ENCODE assay signal across 14 cellular contexts in the genomic region with DNA sequence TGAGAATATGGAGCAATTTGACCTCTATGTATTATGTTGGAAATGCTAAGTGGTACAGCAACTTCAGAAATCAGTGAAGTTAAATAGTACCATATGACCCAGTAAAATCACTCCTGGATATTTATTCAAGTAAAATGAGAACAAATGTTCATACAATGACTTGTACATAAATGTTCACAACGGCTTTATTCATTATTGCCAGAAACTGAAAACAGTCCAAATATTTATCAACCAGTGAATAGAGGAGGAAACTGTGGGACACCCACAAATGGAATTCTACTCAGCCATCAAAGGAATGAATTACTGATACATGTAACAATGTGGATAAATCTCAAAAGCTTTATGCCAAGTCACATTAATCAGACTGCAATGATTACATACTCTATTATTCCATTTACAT.
"Had no signal": no experiment of that assay in that cellular context is flagged by ENCODE, and none has a peak within 500 bp of the region (broad histone marks: within the 10 kb centered on the region; RNA-seq: fewer than 3 reads in every experiment).

No MANE protein-coding gene starts in this region.

- H3K4me2 ChIP-seq: smooth muscle cell had no signal

- H3K9me3 ChIP-seq: body of pancreas, tibial nerve, vagina had no signal

- H3K27me3 ChIP-seq: body of pancreas, dorsolateral prefrontal cortex, esophagus muscularis mucosa, tibial nerve, vagina had no signal

- DNase-seq: activated CD4-positive, alpha-beta T cell treated with anti-CD3 and anti-CD28 coated beads, Interleukin-2, amount 10 ng/mL, durations not matched to agents 7 days and 5 days; activated CD4-positive, CD25-positive, alpha-beta regulatory T cell; activated CD8-positive, alpha-beta memory T cell treated with anti-CD3 and anti-CD28 coated beads for 24 hours; activated naive CD4-positive, alpha-beta T cell treated with Interleukin-2 at 50 U/mL for 16 hours; activated naive CD8-positive, alpha-beta T cell treated with anti-CD3 and anti-CD28 coated beads, Interleukin-2, amount 50 U/mL, for 24 hours; body of pancreas; cerebellar nuclear complex; dorsolateral prefrontal cortex; glutamatergic neuron; naive thymus-derived CD4-positive, alpha-beta T cell had no signal

- H3K27ac ChIP-seq: body of pancreas, dorsolateral prefrontal cortex, esophagus muscularis mucosa, tibial nerve, vagina had no signal

- H3K36me3 ChIP-seq: esophagus muscularis mucosa, tibial nerve, vagina had no signal

- H3K4me1 ChIP-seq: body of pancreas, esophagus muscularis mucosa, tibial nerve, vagina had no signal

- H3K4me3 ChIP-seq: body of pancreas, dorsolateral prefrontal cortex, esophagus muscularis mucosa, smooth muscle cell, tibial nerve, vagina had no signal
